Comparison of ENCODE assay signal across 18 cellular contexts in genomic region chr13:79413521-79413920, GRCh38. TPM values are rescaled to one million over a fixed set of nuclear protein-coding genes. Genes with fewer than 3 reads are reported as not detected.
A peak's percentile ranks its signal among the peaks of the same experiment; 100 is the strongest.
DNase-seq lines count a peak whose midpoint lies in the region; ATAC-seq and TF ChIP-seq lines count a peak whose summit lies in the region.
"Had no signal": no experiment of that assay in that cellular context is flagged by ENCODE, and none has a peak within 500 bp of the region (broad histone marks: within the 10 kb centered on the region; RNA-seq: fewer than 3 reads in every experiment).

No MANE protein-coding gene starts in this region.

- 87% methylated on average over 3 of the region's 3 CpGs for WGBS in mammary epithelial cell (ENCODE audit: low coverage, missing lambda C conversion rate)

- H3K4me3 ChIP-seq in mammary epithelial cell (replicated peaks in 1 of 3; ENCODE audit: insufficient read depth in 1 of 3, low read depth in 2 of 3, low read length in 3 of 3) (no peak overlapping the region), RWPE2 (ENCODE audit: severe bottlenecking) (no peak overlapping the region), left lung (no peak overlapping the region), upper lobe of right lung (no peak overlapping the region), left ventricle myocardium inferior (no peak overlapping the region)
- H3K4me3 ChIP-seq: GM23338, HAP-1 had no signal

- no peak overlapping the region for H3K4me3 Mint-ChIP-seq in MCF 10A (ENCODE audit: unreplicated experiment)
- H3K4me3 Mint-ChIP-seq: CD4-positive, CD25-positive, alpha-beta regulatory T cell; GM23338 had no signal

- H3K4me1 Mint-ChIP-seq in MCF 10A (ENCODE audit: insufficient read depth, unreplicated experiment): no peaks in the 10 kb centered on the region
- H3K4me1 Mint-ChIP-seq: GM23338 had no signal

- no peaks in the 10 kb centered on the region for H4K20me1 ChIP-seq in mammary epithelial cell (ENCODE audit: insufficient read depth, low read length)

- BruUV-seq in mammary epithelial cell (replicated peaks; lab: Mats Ljungman, UMichigan): no TSS peak
- no TSS peak for BruUV-seq in MCF 10A (replicated peaks; lab: Mats Ljungman, UMichigan)

- H3K36me3 ChIP-seq in mammary epithelial cell (ENCODE audit: insufficient read depth, low read length) (no peaks in the 10 kb centered on the region), RWPE2 (ENCODE audit: low read depth) (no peaks in the 10 kb centered on the region; the same call in 1 of the 2 replicates), left lung (peaks cover 0 to 7% of the 10 kb centered on the region in 2 donors), upper lobe of right lung (no peaks in the 10 kb centered on the region), left ventricle myocardium inferior (peaks cover 10% of the 10 kb centered on the region)

- H3K9ac ChIP-seq in mammary epithelial cell (ENCODE audit: insufficient read depth, low read length): no peak overlapping the region

- H3K27me3 Mint-ChIP-seq in MCF 10A (ENCODE audit: insufficient read depth, unreplicated experiment): no peaks in the 10 kb centered on the region
- H3K27me3 Mint-ChIP-seq: CD4-positive, CD25-positive, alpha-beta regulatory T cell had no signal

- H2AFZ ChIP-seq in mammary epithelial cell (ENCODE audit: low read depth, low read length): no peak overlapping the region
- H2AFZ ChIP-seq: GM23338 had no signal

- H3K4me1 ChIP-seq in mammary epithelial cell (ENCODE audit: insufficient read depth, low read length) (peaks cover 3% of the 10 kb centered on the region), RWPE2 (ENCODE audit: insufficient read depth, poor library complexity, severe bottlenecking) (no peaks in the 10 kb centered on the region), left lung (no peaks in the 10 kb centered on the region), upper lobe of right lung (no peaks in the 10 kb centered on the region), left ventricle myocardium inferior (no peaks in the 10 kb centered on the region)

- DNase-seq in mammary epithelial cell (peak; percentile 35), MCF 10A (ENCODE audit: unreplicated experiment) (no peak), RWPE2 (ENCODE audit: low spot score) (no peak), left lung (no peak), upper lobe of right lung (no peak), left ventricle myocardium inferior (no peak)
- DNase-seq: CD4-positive, CD25-positive, alpha-beta regulatory T cell; NCI-H1092; NCI-H1436; NCI-H2029; NCI-H2171 treated with DMSO at 0.1 percent for 48 hours; NCI-H524 treated with DMSO at 0.1 percent for 48 hours; NCI-H82; OCI-M1; Right ventricle myocardium superior had no signal

- ATAC-seq in RWPE2 (ENCODE audit: low read depth) (peak; percentile 35; the same call in 1 of the 3 replicates), left lung (peak; percentile 84), upper lobe of right lung (no peak), GM21423 (IDR thresholded peaks at IDR 0.05; ENCODE audit: unreplicated experiment) (no peak)
- ATAC-seq: GM23338 had no signal

- no peaks in the 10 kb centered on the region for H3K9me3 Mint-ChIP-seq in MCF 10A (ENCODE audit: unreplicated experiment)
- H3K9me3 Mint-ChIP-seq: CD4-positive, CD25-positive, alpha-beta regulatory T cell; GM23338 had no signal

- dilution Hi-C loops in mammary epithelial cell (cut with HindIII; ENCODE audit: low sequenced_read_pairs): no loop called here

- H3K4me2 ChIP-seq in mammary epithelial cell (ENCODE audit: insufficient read depth, low read depth, low read length): no peak overlapping the region
- H3K4me2 ChIP-seq: GM23338 had no signal

- intact Hi-C loops in mammary epithelial cell (cut with micrococcal nuclease) (no loop called here), MCF 10A (cut with micrococcal nuclease) (no loop called here), left lung (cut with DNase I) (no loop called here), upper lobe of right lung (cut with DNase I) (no loop called here), left ventricle myocardium inferior (cut with micrococcal nuclease) (no loop called here)

- no peak for TF ChIP-seq CTCF in mammary epithelial cell (conservative IDR thresholded peaks at IDR 0.05 in 1 of 2, IDR thresholded peaks at IDR 0.05 in 1 of 2; ENCODE audit: extremely low read depth in 1 of 2, insufficient read depth in 1 of 2, low read depth in 1 of 2, low read length in 2 of 2)
- no peak for TF ChIP-seq CTCF in MCF 10A (IDR thresholded peaks at IDR 0.05; ENCODE audit: unreplicated experiment)
- TF ChIP-seq CTCF in RWPE2 (IDR thresholded peaks at IDR 0.05; ENCODE audit: poor library complexity, severe bottlenecking): no peak
- no peak for TF ChIP-seq CTCF in left lung (IDR thresholded peaks at IDR 0.05)
- TF ChIP-seq CTCF in upper lobe of right lung (IDR thresholded peaks at IDR 0.05): no peak
- no peak for TF ChIP-seq CTCF in left ventricle myocardium inferior (IDR thresholded peaks at IDR 0.05; ENCODE audit: borderline replicate concordance)

- CTCF ChIA-PET in mammary epithelial cell (lab: Charles Lee; ENCODE audit: low non-redundant PET): no interaction called here
- CTCF ChIA-PET in MCF 10A (lab: Yijun Ruan, JAX): interaction anchor here (0.6 to 1.2 kb wide), 3 partner anchors 11 to 99 kb away, joined by 3 to 5 read pairs (median 4); no protein-coding TSS in a partner anchor

- POLR2A ChIA-PET in MCF 10A (lab: Yijun Ruan, JAX): interaction anchor here (1.5 to 2.5 kb wide), 3 partner anchors 10 to 70 kb away, joined by 4 to 7 read pairs (median 5); no protein-coding TSS in a partner anchor

- H3K27me3 ChIP-seq in mammary epithelial cell (ENCODE audit: insufficient read depth, low read length) (no peaks in the 10 kb centered on the region), RWPE2 (ENCODE audit: insufficient read depth, poor library complexity, severe bottlenecking) (no peaks in the 10 kb centered on the region), left lung (no peaks in the 10 kb centered on the region), upper lobe of right lung (no peaks in the 10 kb centered on the region), left ventricle myocardium inferior (ENCODE audit: low read depth) (no peaks in the 10 kb centered on the region)

- H3K27ac Mint-ChIP-seq in MCF 10A (ENCODE audit: low read depth, unreplicated experiment): no peak overlapping the region
- H3K27ac Mint-ChIP-seq: CD4-positive, CD25-positive, alpha-beta regulatory T cell; GM23338 had no signal

- no peak overlapping the region for H3K27ac ChIP-seq in mammary epithelial cell (ENCODE audit: insufficient read depth, low read depth, low read length)
- no peak overlapping the region for H3K27ac ChIP-seq in RWPE2 (ENCODE audit: poor library complexity, severe bottlenecking)
- no peak overlapping the region for H3K27ac ChIP-seq in left lung
- no peak overlapping the region for H3K27ac ChIP-seq in upper lobe of right lung
- no peak overlapping the region for H3K27ac ChIP-seq in left ventricle myocardium inferior (replicated peaks)

- in situ Hi-C loops in mammary epithelial cell (cut with MboI; ENCODE audit: low sequenced_read_pairs in 2 of 2): no loop called here

- H3K36me3 Mint-ChIP-seq in MCF 10A (ENCODE audit: insufficient read depth, unreplicated experiment): no peaks in the 10 kb centered on the region

- H3K9me3 ChIP-seq in mammary epithelial cell (replicated peaks; ENCODE audit: insufficient read depth, low read length) (no peaks in the 10 kb centered on the region), RWPE2 (ENCODE audit: severe bottlenecking) (no peaks in the 10 kb centered on the region), left lung (no peaks in the 10 kb centered on the region), upper lobe of right lung (no peaks in the 10 kb centered on the region), left ventricle myocardium inferior (replicated peaks) (no peaks in the 10 kb centered on the region)
- H3K9me3 ChIP-seq: HAP-1 had no signal

- peaks cover 2% of the 10 kb centered on the region for H3K79me2 ChIP-seq in mammary epithelial cell (ENCODE audit: insufficient read depth, low read length)

RNA-seq across cellular contexts. Expression of gene RBM26, which starts 7.5 kb away (rescaled TPM):
- 10 to 100 TPM; 27.7 to 39.1 TPM for total RNA-seq in mammary epithelial cell
- polyA plus RNA-seq in mammary epithelial cell: 14.8 TPM
- 13.2 TPM for polyA minus RNA-seq in mammary epithelial cell
- total RNA-seq in MCF 10A (2022): 60.5 and 72.6 TPM in 2 replicates
- 10 to 100 TPM; 29.0 to 39.5 TPM for total RNA-seq in left lung
- 42.0 TPM for total RNA-seq in upper lobe of right lung
- total RNA-seq in left ventricle myocardium inferior: 20.6 TPM

Comparison
In these comparisons a context has a peak if more than half of its experiments do, and no peak if none do; other contexts are left out.
1. ATAC-seq: peak in RWPE2 (single experiment) and left lung (single experiment); none in upper lobe of right lung (single experiment) and GM21423 (single experiment).